Comparison of ENCODE assay signal across 8 cellular contexts in the genomic region with DNA sequence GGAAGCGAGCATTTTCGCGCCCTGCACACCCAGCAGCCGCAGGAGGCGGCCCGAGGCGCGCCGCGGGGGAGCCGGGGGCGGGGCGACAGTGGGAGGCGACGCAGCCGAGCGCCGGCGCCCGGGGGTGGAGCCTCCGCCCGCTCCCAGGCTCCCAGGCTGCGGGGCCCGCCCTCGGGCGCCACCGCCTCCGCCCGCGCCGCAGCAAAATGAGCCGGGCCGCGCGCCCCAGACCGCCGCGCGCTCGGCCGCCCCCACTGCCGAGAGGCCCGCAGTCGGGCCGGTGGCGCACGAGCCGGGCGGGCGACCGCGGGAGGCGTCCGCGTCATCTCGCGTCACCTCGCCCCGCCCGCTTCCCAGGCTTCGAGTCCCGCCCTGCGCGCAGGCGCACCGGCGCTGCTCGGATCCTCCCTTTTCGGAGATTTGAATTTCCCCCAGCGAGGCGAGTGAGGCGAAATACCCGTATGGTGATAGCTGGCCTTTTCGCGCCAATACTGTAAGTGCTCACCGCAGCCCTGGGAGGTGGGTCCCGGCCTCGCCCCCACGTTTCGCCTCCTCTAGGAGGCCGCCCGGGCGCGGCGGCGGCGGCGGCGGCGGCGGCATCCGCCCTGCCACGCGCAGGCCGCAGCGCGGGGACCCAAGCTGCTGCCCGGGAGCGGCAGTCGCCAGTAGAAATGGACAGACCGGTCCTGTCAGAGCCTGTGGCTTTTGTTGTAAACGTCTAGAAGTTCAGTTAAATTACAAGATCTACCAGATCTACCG. TPM values are rescaled to one million over a fixed set of nuclear protein-coding genes. Genes with fewer than 3 reads are reported as not detected.
DNase-seq lines count a peak whose midpoint lies in the region; ATAC-seq, FAIRE-seq and TF ChIP-seq lines count a peak whose summit lies in the region.

A gene with protein sequence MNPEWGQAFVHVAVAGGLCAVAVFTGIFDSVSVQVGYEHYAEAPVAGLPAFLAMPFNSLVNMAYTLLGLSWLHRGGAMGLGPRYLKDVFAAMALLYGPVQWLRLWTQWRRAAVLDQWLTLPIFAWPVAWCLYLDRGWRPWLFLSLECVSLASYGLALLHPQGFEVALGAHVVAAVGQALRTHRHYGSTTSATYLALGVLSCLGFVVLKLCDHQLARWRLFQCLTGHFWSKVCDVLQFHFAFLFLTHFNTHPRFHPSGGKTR (plus strand): TSS at position 387 of the 759 bp plus-strand sequence. CDS start 9,309 bp downstream, outside the sequence.

- H2AFZ ChIP-seq in astrocyte (ENCODE audit: low read depth, low read length) = peak within 1 kb of the TSS; percentile 75

- H3K27me3 ChIP-seq in astrocyte (ENCODE audit: insufficient read depth, low read length) = no peaks in the 10 kb centered on the region
- no peaks in the 10 kb centered on the region for H3K27me3 ChIP-seq in aorta (ENCODE audit: control insufficient read depth in 1 of 2, insufficient read depth in 2 of 2, low read length in 1 of 2)

- peak within 1 kb of the TSS; percentile 99 for H3K4me3 Mint-ChIP-seq in astrocyte (ENCODE audit: unreplicated experiment)

- intact Hi-C loops in aorta (cut with DNase I) = loop anchor here in 1 of 2 donors (2.0 kb wide), 1 partner anchor 44 kb away; no protein-coding TSS in a partner anchor

- peak; percentile 84 for DNase-seq in NCI-H2029 (lab: John Stamatoyannopoulos, UW)
- peak; percentile 82 for DNase-seq in T-helper 22 cell (ENCODE audit: low read depth)
- peak; percentile 66 for DNase-seq in astrocyte (ENCODE audit: low read depth)
- DNase-seq in hepatic stellate cell (ENCODE audit: low spot score) = peak; percentile 98
- peak; percentile 87 for DNase-seq in retina
- DNase-seq in aorta = peak; percentile 94 to 95

- H3K4me1 ChIP-seq in astrocyte (ENCODE audit: insufficient read depth, low read length) (peaks cover 22% of the 10 kb centered on the region), aorta (ENCODE audit: control insufficient read depth in 1 of 2, insufficient read depth in 2 of 2, low read length in 2 of 2) (peaks cover 0 to 4% of the 10 kb centered on the region in 2 donors)

- FAIRE-seq in astrocyte (lab: Jason Lieb, UNC) = peak; percentile 93

- peaks cover 51% of the 10 kb centered on the region for H3K79me2 ChIP-seq in astrocyte (ENCODE audit: insufficient read depth, low read length)

- H3K36me3 ChIP-seq in astrocyte (ENCODE audit: insufficient read depth, low read length) (no peaks in the 10 kb centered on the region), aorta (ENCODE audit: control insufficient read depth in 1 of 2, insufficient read depth in 2 of 2, low read length in 1 of 2) (no peaks in the 10 kb centered on the region)

- H3K9me3 Mint-ChIP-seq in astrocyte (ENCODE audit: unreplicated experiment) = no peaks in the 10 kb centered on the region

- no peaks in the 10 kb centered on the region for H3K36me3 Mint-ChIP-seq in astrocyte (ENCODE audit: low read depth, unreplicated experiment)

- H3K27ac Mint-ChIP-seq in astrocyte (ENCODE audit: unreplicated experiment) = peak within 1 kb of the TSS; percentile 100

- no peak for TF ChIP-seq CTCF in astrocyte (IDR thresholded peaks at IDR 0.05; ENCODE audit: insufficient read depth, low read depth, low read length)

- peak within 1 kb of the TSS; percentile 100 for H3K9ac ChIP-seq in astrocyte (ENCODE audit: low read length)

- peaks cover 9% of the 10 kb centered on the region for H3K4me1 Mint-ChIP-seq in astrocyte (ENCODE audit: low read depth, unreplicated experiment)

- 0 to 12% methylated on average over 96 to 103 of the region's 103 CpGs for WGBS in aorta, 2 donors

- H3K4me3 ChIP-seq in astrocyte (ENCODE audit: insufficient read depth, low read depth, low read length) = peak within 1 kb of the TSS; percentile 96
- peak within 1 kb of the TSS; percentile 49 to 77 for H3K4me3 ChIP-seq in aorta (ENCODE audit: low read length in 2 of 2)

- H4K20me1 ChIP-seq in astrocyte (ENCODE audit: insufficient read depth, low read length) = peaks cover 24% of the 10 kb centered on the region

- ATAC-seq in GM18517 (IDR thresholded peaks at IDR 0.05; ENCODE audit: unreplicated experiment) = peak; percentile 47
- peak; percentile 49 for ATAC-seq in HG03025 (IDR thresholded peaks at IDR 0.05; ENCODE audit: low FRiP score, unreplicated experiment)
- peak; percentile 73 for ATAC-seq in aorta (ENCODE audit: low FRiP score)

- no peaks in the 10 kb centered on the region for H3K27me3 Mint-ChIP-seq in astrocyte (ENCODE audit: low read depth, unreplicated experiment)

- no peaks in the 10 kb centered on the region for H3K9me3 ChIP-seq in astrocyte (ENCODE audit: insufficient read depth, low read depth, low read length)
- no peaks in the 10 kb centered on the region for H3K9me3 ChIP-seq in aorta (ENCODE audit: control insufficient read depth, low read length)

- peak within 1 kb of the TSS; percentile 86 for H3K4me2 ChIP-seq in astrocyte (ENCODE audit: low read length)

- H3K27ac ChIP-seq in astrocyte (ENCODE audit: low read depth, low read length) = peak within 1 kb of the TSS; percentile 100
- H3K27ac ChIP-seq in aorta (ENCODE audit: low read depth in 1 of 2, low read length in 2 of 2) = peak within 1 kb of the TSS; percentile 45 to 98

RNA-seq across cellular contexts. Expression of the gene that starts here (rescaled TPM):
- total RNA-seq in astrocyte (8.6 and 10.6 TPM in 2 replicates), aorta (1 to 10 TPM; 3.8 to 8.6 TPM)
- 1 to 10 TPM; 2.5 to 6.3 TPM for polyA plus RNA-seq in aorta

Comparison
In these comparisons a context has a peak if more than half of its experiments do, and no peak if none do; other contexts are left out.
1. Peak in every context shown above with its lines: DNase-seq, ATAC-seq, H3K4me3 ChIP-seq and H3K27ac ChIP-seq.